ENCODE assay signal across 7 cellular contexts in genomic region chr1:220044683-220045355, GRCh38. TPM values are rescaled to one million over a fixed set of nuclear protein-coding genes. Genes with fewer than 3 reads are reported as not detected.
DNase-seq lines count a peak whose midpoint lies in the region; ATAC-seq and TF ChIP-seq lines count a peak whose summit lies in the region.

No MANE protein-coding gene starts in this region.

- H3K4me1 ChIP-seq in OCI-LY3 (ENCODE audit: low read length) = peaks cover 16% of the 10 kb centered on the region
- H3K4me1 ChIP-seq in endodermal cell (ENCODE audit: control insufficient read depth, insufficient read depth, low read length) = no peaks in the 10 kb centered on the region

- H3K9ac ChIP-seq in OCI-LY3 (ENCODE audit: low read length) (peak overlapping the region; percentile 94), endodermal cell (ENCODE audit: extremely low read depth, low read length, poor library complexity, severe bottlenecking) (no peak overlapping the region)

- H3K9me3 Mint-ChIP-seq in endodermal cell = no peaks in the 10 kb centered on the region
- no peaks in the 10 kb centered on the region for H3K9me3 Mint-ChIP-seq in progenitor cell of endocrine pancreas (ENCODE audit: low read depth)

- H3K27me3 ChIP-seq in OCI-LY3 (ENCODE audit: low read depth, low read length) (no peaks in the 10 kb centered on the region), endodermal cell (ENCODE audit: control insufficient read depth, insufficient read depth, low read length, poor library complexity, severe bottlenecking) (no peaks in the 10 kb centered on the region)

- H2AFZ ChIP-seq in OCI-LY3 (ENCODE audit: low read depth, low read length) = no peak overlapping the region

- H3K36me3 Mint-ChIP-seq in endodermal cell (ENCODE audit: low read depth) (peaks cover 6% of the 10 kb centered on the region), progenitor cell of endocrine pancreas (ENCODE audit: insufficient read depth) (peaks cover 1% of the 10 kb centered on the region)

- 0 out of 2 replicates have a peak, but pooled peaks cover 10% of the 10 kb centered on the region for H4K20me1 ChIP-seq in OCI-LY3 (ENCODE audit: insufficient read depth, low read length)

- peak overlapping the region; percentile 66 for H3K4me2 ChIP-seq in OCI-LY3 (ENCODE audit: low read length)

- H3K27me3 Mint-ChIP-seq in endodermal cell (ENCODE audit: insufficient read depth) = no peaks in the 10 kb centered on the region
- H3K27me3 Mint-ChIP-seq in progenitor cell of endocrine pancreas = no peaks in the 10 kb centered on the region

- WGBS in endodermal cell (ENCODE audit: insufficient coverage in 1 of 2, insufficient read length in 1 of 2), 2 experiments = 91% methylated on average over 3 of the region's 4 CpGs; no CpG with 5 or more reads in 1 of the 2 experiments

- H3K4me1 Mint-ChIP-seq in endodermal cell (peaks cover 7% of the 10 kb centered on the region), progenitor cell of endocrine pancreas (ENCODE audit: low read depth) (peaks cover 14% of the 10 kb centered on the region)

- H3K27ac ChIP-seq in OCI-LY3 (ENCODE audit: low read length) = 0 out of 2 replicates have a peak overlapping the region, but pooled peaks have one; percentile 77
- H3K27ac ChIP-seq in endodermal cell (ENCODE audit: low read depth, low read length) = no peak overlapping the region

- H3K4me3 ChIP-seq in GM12875 (ENCODE audit: low read depth, low read length) (peak overlapping the region; percentile 83), OCI-LY3 (ENCODE audit: low read length) (peak overlapping the region; percentile 93), endodermal cell (ENCODE audit: low read length) (peak overlapping the region; percentile 87)

- peaks cover 15% of the 10 kb centered on the region for H3K36me3 ChIP-seq in OCI-LY3 (replicated peaks; ENCODE audit: low read depth, low read length)
- H3K36me3 ChIP-seq in endodermal cell (ENCODE audit: control insufficient read depth, insufficient read depth, low read length) = peaks cover 5% of the 10 kb centered on the region

- H3K79me2 ChIP-seq in OCI-LY3 (ENCODE audit: low read length) = peaks cover 63% of the 10 kb centered on the region

- H3K27ac Mint-ChIP-seq in endodermal cell (no peak overlapping the region), progenitor cell of endocrine pancreas (peak overlapping the region; percentile 97)

- H3K9me3 ChIP-seq in OCI-LY3 (ENCODE audit: insufficient read depth, low read length) (no peaks in the 10 kb centered on the region), endodermal cell (ENCODE audit: control insufficient read depth, low read length) (no peaks in the 10 kb centered on the region)

- DNase-seq in endodermal cell (no peak), progenitor cell of endocrine pancreas (ENCODE audit: low spot score, unreplicated experiment) (no peak), epidermal melanocyte (ENCODE audit: insufficient read length, low spot score) (no peak), islet precursor cell (no peak)

- H3K4me3 Mint-ChIP-seq in endodermal cell = peak overlapping the region; percentile 96
- peak overlapping the region; percentile 94 for H3K4me3 Mint-ChIP-seq in progenitor cell of endocrine pancreas (ENCODE audit: low read depth)

- ATAC-seq in HG02642 (IDR thresholded peaks at IDR 0.05; ENCODE audit: poor library complexity, unreplicated experiment) = no peak

- no peak for TF ChIP-seq CTCF in GM12875 (IDR thresholded peaks at IDR 0.05; ENCODE audit: borderline replicate concordance, insufficient read depth, low read depth, low read length)
- no peak for TF ChIP-seq CTCF in OCI-LY3 (IDR thresholded peaks at IDR 0.05; ENCODE audit: low read depth, low read length)
- no peak for TF ChIP-seq CTCF in endodermal cell (conservative IDR thresholded peaks at IDR 0.05)
- TF ChIP-seq CTCF in progenitor cell of endocrine pancreas (IDR thresholded peaks at IDR 0.05; ENCODE audit: unreplicated experiment) = no peak

RNA-seq across cellular contexts. Expression of gene EPRS1, which starts 1.5 kb away (rescaled TPM):
- total RNA-seq in endodermal cell (10 to 100 TPM; 85.9 to 93.3 TPM), progenitor cell of endocrine pancreas (103 TPM in 2 replicates)
- polyA plus RNA-seq in endodermal cell (2013, experiment 1 of 2) = 99.7 TPM
- 76.7 TPM for polyA plus RNA-seq in endodermal cell (2013, experiment 2 of 2)

RNA-seq across cellular contexts. Expression of gene BPNT1, which starts 44.8 kb away (rescaled TPM):
- total RNA-seq in endodermal cell = 10 to 100 TPM; 13.1 to 15.6 TPM
- polyA plus RNA-seq in endodermal cell (2013, experiment 1 of 2) = 17.5 TPM
- 17.6 TPM for polyA plus RNA-seq in endodermal cell (2013, experiment 2 of 2)
- 27.1 and 27.6 TPM in 2 replicates for total RNA-seq in progenitor cell of endocrine pancreas

RNA-seq across cellular contexts. Expression of gene IARS2, which starts 49.1 kb away (rescaled TPM):
- total RNA-seq in endodermal cell = 10 to 100 TPM; 78.2 to 89.4 TPM
- polyA plus RNA-seq in endodermal cell (2013, experiment 1 of 2) = 65.3 TPM
- 62.8 TPM for polyA plus RNA-seq in endodermal cell (2013, experiment 2 of 2)
- 60.7 and 64.7 TPM in 2 replicates for total RNA-seq in progenitor cell of endocrine pancreas
